8 cellular contexts compared by ENCODE assay signal in genomic region chr11:68380786-68381622, GRCh38.
DNase-seq lines count a peak whose midpoint lies in the region; ATAC-seq and TF ChIP-seq lines count a peak whose summit lies in the region.

No MANE protein-coding gene starts in this region.

- POLR2A ChIA-PET in activated CD8-positive, alpha-beta T cell treated with anti-CD3 and anti-CD28 coated beads, Interleukin-2, amount 10 ng/mL, durations not matched to agents 7 days and 5 days (lab: Charles Lee) = no interaction called here
- POLR2A ChIA-PET in activated CD8-positive, alpha-beta T cell treated with anti-CD3 and anti-CD28 coated beads for 36 hours (lab: Charles Lee) = no interaction called here

- H3K27me3 ChIP-seq in lower lobe of right lung (ENCODE audit: low read depth) (no peaks in the 10 kb centered on the region), upper lobe of right lung (no peaks in the 10 kb centered on the region), MG63 (no peaks in the 10 kb centered on the region)

- TF ChIP-seq CTCF in activated CD8-positive, alpha-beta T cell treated with anti-CD3 and anti-CD28 coated beads for 36 hours (IDR thresholded peaks at IDR 0.05) = no peak
- TF ChIP-seq CTCF in lower lobe of right lung (IDR thresholded peaks at IDR 0.05) = no peak
- TF ChIP-seq CTCF in upper lobe of right lung (IDR thresholded peaks at IDR 0.05) = no peak

- peaks cover 50% of the 10 kb centered on the region for H3K4me1 Mint-ChIP-seq in activated CD8-positive, alpha-beta T cell treated with anti-CD3 and anti-CD28 coated beads, Interleukin-2, amount 10 ng/mL, durations not matched to agents 7 days and 5 days (ENCODE audit: low read depth)
- H3K4me1 Mint-ChIP-seq in activated CD8-positive, alpha-beta T cell treated with anti-CD3 and anti-CD28 coated beads for 36 hours (ENCODE audit: low read depth) = peaks cover 15% of the 10 kb centered on the region

- no peaks in the 10 kb centered on the region for H3K36me3 Mint-ChIP-seq in activated CD8-positive, alpha-beta T cell treated with anti-CD3 and anti-CD28 coated beads, Interleukin-2, amount 10 ng/mL, durations not matched to agents 7 days and 5 days (ENCODE audit: low read depth)
- no peaks in the 10 kb centered on the region for H3K36me3 Mint-ChIP-seq in activated CD8-positive, alpha-beta T cell treated with anti-CD3 and anti-CD28 coated beads for 36 hours (ENCODE audit: low read depth)

- H3K4me1 ChIP-seq in lower lobe of right lung (peaks cover 79% of the 10 kb centered on the region), upper lobe of right lung (peaks cover 70% of the 10 kb centered on the region)

- H3K9me3 ChIP-seq in lower lobe of right lung = no peaks in the 10 kb centered on the region
- H3K9me3 ChIP-seq in upper lobe of right lung = no peaks in the 10 kb centered on the region
- H3K9me3 ChIP-seq in MG63 = no peaks in the 10 kb centered on the region

- peak overlapping the region; percentile 29 for H3K4me3 ChIP-seq in lower lobe of right lung
- H3K4me3 ChIP-seq in upper lobe of right lung = peak overlapping the region; percentile 1
- no peak overlapping the region for H3K4me3 ChIP-seq in MG63

- H3K36me3 ChIP-seq in lower lobe of right lung = no peaks in the 10 kb centered on the region
- H3K36me3 ChIP-seq in upper lobe of right lung = no peaks in the 10 kb centered on the region
- H3K36me3 ChIP-seq in MG63 = no peaks in the 10 kb centered on the region

- H3K27ac Mint-ChIP-seq in activated CD8-positive, alpha-beta T cell treated with anti-CD3 and anti-CD28 coated beads, Interleukin-2, amount 10 ng/mL, durations not matched to agents 7 days and 5 days = peak overlapping the region; percentile 69
- H3K27ac Mint-ChIP-seq in activated CD8-positive, alpha-beta T cell treated with anti-CD3 and anti-CD28 coated beads for 36 hours = no peak overlapping the region

- no peaks in the 10 kb centered on the region for H3K9me3 Mint-ChIP-seq in activated CD8-positive, alpha-beta T cell treated with anti-CD3 and anti-CD28 coated beads, Interleukin-2, amount 10 ng/mL, durations not matched to agents 7 days and 5 days (ENCODE audit: insufficient read depth)
- H3K9me3 Mint-ChIP-seq in activated CD8-positive, alpha-beta T cell treated with anti-CD3 and anti-CD28 coated beads for 36 hours = no peaks in the 10 kb centered on the region

- intact Hi-C loops in activated CD8-positive, alpha-beta T cell treated with anti-CD3 and anti-CD28 coated beads for 36 hours (cut with micrococcal nuclease) = loop anchor here (10.0 kb wide), 1 partner anchor 66 kb away; the partner anchor contains the start of gene LRP5
- intact Hi-C loops in lower lobe of right lung (cut with DNase I) = no loop called here
- intact Hi-C loops in upper lobe of right lung (cut with DNase I) = loop anchor here (10.0 kb wide), 1 partner anchor 66 kb away; the partner anchor contains the start of gene LRP5

- CTCF ChIA-PET in activated CD8-positive, alpha-beta T cell treated with anti-CD3 and anti-CD28 coated beads, Interleukin-2, amount 10 ng/mL, durations not matched to agents 7 days and 5 days (lab: Charles Lee) = interaction anchor here (0.9 to 5.0 kb wide), 5 partner anchors 81 to 123 kb away, joined by 3 to 25 read pairs (median 3); no protein-coding TSS in a partner anchor
- CTCF ChIA-PET in activated CD8-positive, alpha-beta T cell treated with anti-CD3 and anti-CD28 coated beads for 36 hours (lab: Charles Lee) = interaction anchor here (0.8 kb wide), 1 partner anchor 10 kb away, joined by 3 read pairs; no protein-coding TSS in a partner anchor

- H3K27ac ChIP-seq in caudate nucleus (ENCODE audit: low read depth, low read length) (peak overlapping the region; percentile 9), lower lobe of right lung (peak overlapping the region; percentile 78), upper lobe of right lung (peak overlapping the region; percentile 71)

- H3K4me3 Mint-ChIP-seq in activated CD8-positive, alpha-beta T cell treated with anti-CD3 and anti-CD28 coated beads, Interleukin-2, amount 10 ng/mL, durations not matched to agents 7 days and 5 days = peak overlapping the region; percentile 27
- H3K4me3 Mint-ChIP-seq in activated CD8-positive, alpha-beta T cell treated with anti-CD3 and anti-CD28 coated beads for 36 hours = no peak overlapping the region

- peak; percentile 8 for ATAC-seq in activated CD8-positive, alpha-beta T cell treated with anti-CD3 and anti-CD28 coated beads, Interleukin-2, amount 10 ng/mL, durations not matched to agents 7 days and 5 days
- ATAC-seq in activated CD8-positive, alpha-beta T cell treated with anti-CD3 and anti-CD28 coated beads for 36 hours = no peak
- peak; percentile 21 to 22 for ATAC-seq in lower lobe of right lung
- peak; percentile 7 for ATAC-seq in upper lobe of right lung
- ATAC-seq in GM18861 (IDR thresholded peaks at IDR 0.05; ENCODE audit: unreplicated experiment) = no peak

- H3K27me3 Mint-ChIP-seq in activated CD8-positive, alpha-beta T cell treated with anti-CD3 and anti-CD28 coated beads, Interleukin-2, amount 10 ng/mL, durations not matched to agents 7 days and 5 days (ENCODE audit: low read depth) = no peaks in the 10 kb centered on the region
- peaks cover 2% of the 10 kb centered on the region for H3K27me3 Mint-ChIP-seq in activated CD8-positive, alpha-beta T cell treated with anti-CD3 and anti-CD28 coated beads for 36 hours

- no peak for DNase-seq in activated CD8-positive, alpha-beta T cell treated with anti-CD3 and anti-CD28 coated beads, Interleukin-2, amount 10 ng/mL, durations not matched to agents 7 days and 5 days
- DNase-seq in activated CD8-positive, alpha-beta T cell treated with anti-CD3 and anti-CD28 coated beads for 36 hours = no peak
- no peak for DNase-seq in caudate nucleus (lab: John Stamatoyannopoulos, UW)
- DNase-seq in lower lobe of right lung = no peak
- DNase-seq in upper lobe of right lung = no peak
- DNase-seq in NCI-H128 (lab: John Stamatoyannopoulos, UW; ENCODE audit: unreplicated experiment) = no peak
- DNase-seq in MG63 = no peak

Comparison
In these comparisons a context has a peak if more than half of its experiments do, and no peak if none do; other contexts are left out.
1. ATAC-seq: peak in activated CD8-positive, alpha-beta T cell treated with anti-CD3 and anti-CD28 coated beads, Interleukin-2, amount 10 ng/mL, durations not matched to agents 7 days and 5 days (single experiment), lower lobe of right lung (2 of 2) and upper lobe of right lung (single experiment); none in activated CD8-positive, alpha-beta T cell treated with anti-CD3 and anti-CD28 coated beads for 36 hours (single experiment) and GM18861 (single experiment).
2. H3K27ac ChIP-seq: peak in every context shown above with its lines; median percentile 78 in lower lobe of right lung; 71 in upper lobe of right lung; 9 in caudate nucleus.